In genomic region chr11:20161923-20162322, GRCh38 we compare ENCODE assay signal across 1 cellular context.
TF ChIP-seq lines count a peak whose summit lies in the region.

No MANE protein-coding gene starts in this region.

TF ChIP-seq in H1, 55 proteins besides CTCF, POLR2A, EP300 and RAD21:
- TF ChIP-seq EGR1 (IDR thresholded peaks at IDR 0.05; ENCODE audit: borderline replicate concordance, low read depth, low read length) (no peak), BCL11A (IDR thresholded peaks at IDR 0.05; ENCODE audit: low read depth in 2 of 2, low read length in 2 of 2) (no peak), CBX8 (IDR thresholded peaks at IDR 0.05; ENCODE audit: borderline replicate concordance, low read depth, low read length) (no peak), KDM5A (IDR thresholded peaks at IDR 0.05; ENCODE audit: low read length) (no peak), EZH2 (IDR thresholded peaks at IDR 0.05; ENCODE audit: low read depth, low read length, severe bottlenecking) (no peak), FOSL1 (IDR thresholded peaks at IDR 0.05; ENCODE audit: insufficient read depth, low read depth, low read length) (no peak), E2F6 (IDR thresholded peaks at IDR 0.05) (no peak), SIN3A (conservative IDR thresholded peaks at IDR 0.05 in 1 of 2, IDR thresholded peaks at IDR 0.05 in 1 of 2; ENCODE audit: low read depth in 1 of 2, low read length in 2 of 2) (no peak), JUN (IDR thresholded peaks at IDR 0.05; ENCODE audit: low read depth, low read length) (no peak), HDAC2 (IDR thresholded peaks at IDR 0.05; ENCODE audit: borderline replicate concordance in 1 of 2, low read depth in 2 of 2, low read length in 2 of 2) (no peak), CEBPB (IDR thresholded peaks at IDR 0.05; ENCODE audit: low read depth, low read length) (no peak), SIRT6 (IDR thresholded peaks at IDR 0.05; ENCODE audit: low read length) (no peak), NRF1 (IDR thresholded peaks at IDR 0.05; ENCODE audit: low read depth, low read length) (no peak), BACH1 (IDR thresholded peaks at IDR 0.05; ENCODE audit: low read length) (no peak), CHD2 (IDR thresholded peaks at IDR 0.05; ENCODE audit: low read length) (no peak), POU5F1 (IDR thresholded peaks at IDR 0.05; ENCODE audit: low read depth, low read length) (no peak), YY1 (IDR thresholded peaks at IDR 0.05; ENCODE audit: low read depth, low read length) (no peak)
- TF ChIP-seq, protein P1, sequence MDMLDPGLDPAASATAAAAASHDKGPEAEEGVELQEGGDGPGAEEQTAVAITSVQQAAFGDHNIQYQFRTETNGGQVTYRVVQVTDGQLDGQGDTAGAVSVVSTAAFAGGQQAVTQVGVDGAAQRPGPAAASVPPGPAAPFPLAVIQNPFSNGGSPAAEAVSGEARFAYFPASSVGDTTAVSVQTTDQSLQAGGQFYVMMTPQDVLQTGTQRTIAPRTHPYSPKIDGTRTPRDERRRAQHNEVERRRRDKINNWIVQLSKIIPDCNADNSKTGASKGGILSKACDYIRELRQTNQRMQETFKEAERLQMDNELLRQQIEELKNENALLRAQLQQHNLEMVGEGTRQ (IDR thresholded peaks at IDR 0.05; ENCODE audit: low read length): no peak
- TF ChIP-seq, protein P2, sequence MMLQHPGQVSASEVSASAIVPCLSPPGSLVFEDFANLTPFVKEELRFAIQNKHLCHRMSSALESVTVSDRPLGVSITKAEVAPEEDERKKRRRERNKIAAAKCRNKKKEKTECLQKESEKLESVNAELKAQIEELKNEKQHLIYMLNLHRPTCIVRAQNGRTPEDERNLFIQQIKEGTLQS (IDR thresholded peaks at IDR 0.05; ENCODE audit: insufficient read depth, low read depth, low read length): no peak
